Comparison of ENCODE assay signal across 21 cellular contexts in genomic region chr22:36727110-36727509, GRCh38. TPM values are rescaled to one million over a fixed set of nuclear protein-coding genes. Genes with fewer than 3 reads are reported as not detected.
DNase-seq lines count a peak whose midpoint lies in the region; ATAC-seq and TF ChIP-seq lines count a peak whose summit lies in the region.
"Had no signal": no experiment of that assay in that cellular context is flagged by ENCODE, and none has a peak within 500 bp of the region (broad histone marks: within the 10 kb centered on the region; RNA-seq: fewer than 3 reads in every experiment).

No MANE protein-coding gene starts in this region.

- DNase-seq in ecto neural progenitor cell (ENCODE audit: low spot score) (peak; percentile 15), left lobe of liver (ENCODE audit: low spot score) (peak; percentile 12), sigmoid colon (peak; percentile 24), vagina (ENCODE audit: extremely low spot score in 2 of 2) (peak; percentile 49 to 71), C1 segment of cervical spinal cord (lab: John Stamatoyannopoulos, UW) (no peak), AG20443 (ENCODE audit: low spot score) (no peak)
- DNase-seq: ACHN, AML-193, Calu3, DMS53, DND-41, EL, GOT3, KG1 had no signal

- no peak for TF ChIP-seq POLR2A in sigmoid colon (IDR thresholded peaks at IDR 0.05)
- TF ChIP-seq POLR2A in vagina (IDR thresholded peaks at IDR 0.05): no peak

- H3K4me1 ChIP-seq in sigmoid colon (no peaks in the 10 kb centered on the region), vagina (no peaks in the 10 kb centered on the region)
- H3K4me1 ChIP-seq: HAP-1 had no signal

- TF ChIP-seq CTCF in sigmoid colon (IDR thresholded peaks at IDR 0.05): no peak
- no peak for TF ChIP-seq CTCF in vagina (IDR thresholded peaks at IDR 0.05)

- peaks cover 0 to 49% (median 9%) of the 10 kb centered on the region in 3 donors for H3K27me3 ChIP-seq in sigmoid colon
- no peaks in the 10 kb centered on the region for H3K27me3 ChIP-seq in vagina

- H3K4me3 ChIP-seq in sigmoid colon (no peak overlapping the region), vagina (no peak overlapping the region)
- H3K4me3 ChIP-seq: HAP-1 had no signal

- no peak for ATAC-seq in left lobe of liver
- ATAC-seq in GM21367 (IDR thresholded peaks at IDR 0.05; ENCODE audit: unreplicated experiment): no peak
- ATAC-seq in GM21360 (IDR thresholded peaks at IDR 0.05; ENCODE audit: unreplicated experiment): no peak
- ATAC-seq: CD8-positive, alpha-beta T cell had no signal

- no peak for TF ChIP-seq EP300 in sigmoid colon (IDR thresholded peaks at IDR 0.05)

- 69 to 87% methylated on average over 7 of the region's 7 CpGs for WGBS in sigmoid colon, 2 donors

- no peaks in the 10 kb centered on the region for H3K9me3 ChIP-seq in sigmoid colon
- H3K9me3 ChIP-seq in vagina: no peaks in the 10 kb centered on the region
- H3K9me3 ChIP-seq: HAP-1 had no signal

- H3K27ac ChIP-seq in sigmoid colon: no peak overlapping the region
- H3K27ac ChIP-seq in vagina: no peak overlapping the region

- intact Hi-C loops in sigmoid colon (cut with DNase I): no loop called here
- intact Hi-C loops in vagina (cut with DNase I): no loop called here

- no peaks in the 10 kb centered on the region for H3K36me3 ChIP-seq in sigmoid colon
- H3K36me3 ChIP-seq in vagina: no peaks in the 10 kb centered on the region
- H3K36me3 ChIP-seq: HAP-1 had no signal

RNA-seq across cellular contexts. Expression of gene CACNG2, which starts 23.6 kb away (rescaled TPM):
- total RNA-seq in left lobe of liver: not detected
- not detected for total RNA-seq in sigmoid colon
- under 1 TPM in 1 of 3 donors, not detected in 2; under 0.01 TPM for polyA plus RNA-seq in sigmoid colon
- not detected for total RNA-seq in vagina
- total RNA-seq: Calu3; CD8-positive, alpha-beta T cell; G401; HT-29 had no signal
- polyA plus RNA-seq: BJ had no signal

RNA-seq across cellular contexts. Expression of gene IFT27, which starts 48.8 kb away (rescaled TPM):
- total RNA-seq in left lobe of liver: 14.9 TPM
- total RNA-seq in sigmoid colon: 10 to 100 TPM; 15.9 to 27.7 (median 25.1) TPM
- polyA plus RNA-seq in sigmoid colon: 10 to 100 TPM; 15.0 to 27.9 (median 17.8) TPM
- total RNA-seq in vagina: 15.0 TPM

Comparison
In these comparisons a context has a peak if more than half of its experiments do, and no peak if none do; other contexts are left out.
1. DNase-seq: peak in ecto neural progenitor cell (single experiment), left lobe of liver (single experiment), sigmoid colon (single experiment) and vagina (2 of 2); none in C1 segment of cervical spinal cord (0 of 14) and AG20443 (single experiment).